In genomic region chr7:22613466-22613865, GRCh38 we compare ENCODE assay signal across 21 cellular contexts.
"Had no signal": no experiment of that assay in that cellular context is flagged by ENCODE, and none has a peak within 500 bp of the region (broad histone marks: within the 10 kb centered on the region; RNA-seq: fewer than 3 reads in every experiment).

No MANE protein-coding gene starts in this region.

- H3K36me3 ChIP-seq: brain microvascular endothelial cell, gastrocnemius medialis, ovary, spleen had no signal

- DNase-seq: activated CD4-positive, alpha-beta T cell treated with anti-CD3 and anti-CD28 coated beads for 1 hour; activated CD4-positive, alpha-beta T cell treated with anti-CD3 and anti-CD28 coated beads, Interleukin-2, amount 50 U/mL, for 48 hours; activated naive CD4-positive, alpha-beta T cell treated with Interleukin-2 at 50 U/mL for 16 hours; aorta; brain microvascular endothelial cell; central memory CD4-positive, alpha-beta T cell; endodermal cell; gastrocnemius medialis; head of caudate nucleus; midbrain; ovary; psoas muscle; right cardiac atrium; spleen; stimulated activated CD4-positive, alpha-beta T cell treated with anti-CD3 and anti-CD28 coated beads, Interleukin-4, amount 100 ng/mL, for 4 hours; T-helper 17 cell; testis had no signal

- FAIRE-seq: colon, keratinocyte had no signal

- H3K27ac ChIP-seq: brain microvascular endothelial cell, epithelial cell of prostate, gastrocnemius medialis, ovary, psoas muscle, testis, VCaP had no signal

- H3K27me3 ChIP-seq: brain microvascular endothelial cell, gastrocnemius medialis, ovary, spleen, testis had no signal

- H3K4me1 ChIP-seq: gastrocnemius medialis, psoas muscle, spleen, testis had no signal

- H3K4me3 ChIP-seq: gastrocnemius medialis, ovary, psoas muscle, spleen, testis had no signal

- H3K9me3 ChIP-seq: gastrocnemius medialis, ovary, testis had no signal
